In the genomic region with DNA sequence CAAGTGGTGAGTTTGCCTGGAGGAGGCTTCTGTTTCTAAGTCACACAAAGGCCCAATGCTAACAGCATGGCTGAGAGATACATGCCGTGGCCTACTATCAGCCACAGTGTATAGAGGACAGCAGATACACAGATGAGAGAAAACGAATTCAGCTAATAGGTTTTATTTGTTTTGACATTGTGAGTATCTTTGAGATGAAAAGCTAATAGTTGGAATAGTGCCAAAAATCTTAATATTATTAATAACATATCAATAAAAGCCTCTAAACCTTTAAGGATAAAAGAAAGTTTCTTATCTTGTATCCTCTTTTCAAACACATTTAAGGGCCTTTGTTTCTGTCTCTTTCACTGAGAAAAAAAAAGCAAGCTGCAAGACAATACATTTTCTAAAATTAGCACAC, we compare ENCODE assay signal across 11 cellular contexts. TPM values are rescaled to one million over a fixed set of nuclear protein-coding genes. Genes with fewer than 3 reads are reported as not detected.
"Had no signal": no experiment of that assay in that cellular context is flagged by ENCODE, and none has a peak within 500 bp of the region (broad histone marks: within the 10 kb centered on the region; RNA-seq: fewer than 3 reads in every experiment).

No MANE protein-coding gene starts in this region.

- H2AFZ ChIP-seq: GM23248, GM23338 had no signal

- H3K4me3 Mint-ChIP-seq: GM23338, H9, HFFc6 had no signal

- H3K27ac Mint-ChIP-seq: GM23338, HFFc6 had no signal

- DNase-seq: GM23248, GOT3, H7, H9, HCEC 1CT, HFFc6 had no signal

- H3K9ac ChIP-seq: GM23248 had no signal

- H3K9me3 Mint-ChIP-seq: GM23338, H9, HFFc6 had no signal

- H3K9me3 ChIP-seq: HAP-1 had no signal

- H3K36me3 ChIP-seq: HAP-1 had no signal

- FAIRE-seq: H1, H54 had no signal

- H3K4me3 ChIP-seq: GM23248, GM23338, HAP-1 had no signal

- ATAC-seq: GM23338, HCT116 had no signal

- H3K27ac ChIP-seq: GM23248 had no signal

- H3K4me2 ChIP-seq: GM23338 had no signal

RNA-seq across cellular contexts. Expression of a gene that starts 30.5 kb away (rescaled TPM):
- total RNA-seq: GM23338, H9 had no signal
- polyA plus RNA-seq: H1 had no signal
